ENCODE assay signal across 1 cellular context in the genomic region with DNA sequence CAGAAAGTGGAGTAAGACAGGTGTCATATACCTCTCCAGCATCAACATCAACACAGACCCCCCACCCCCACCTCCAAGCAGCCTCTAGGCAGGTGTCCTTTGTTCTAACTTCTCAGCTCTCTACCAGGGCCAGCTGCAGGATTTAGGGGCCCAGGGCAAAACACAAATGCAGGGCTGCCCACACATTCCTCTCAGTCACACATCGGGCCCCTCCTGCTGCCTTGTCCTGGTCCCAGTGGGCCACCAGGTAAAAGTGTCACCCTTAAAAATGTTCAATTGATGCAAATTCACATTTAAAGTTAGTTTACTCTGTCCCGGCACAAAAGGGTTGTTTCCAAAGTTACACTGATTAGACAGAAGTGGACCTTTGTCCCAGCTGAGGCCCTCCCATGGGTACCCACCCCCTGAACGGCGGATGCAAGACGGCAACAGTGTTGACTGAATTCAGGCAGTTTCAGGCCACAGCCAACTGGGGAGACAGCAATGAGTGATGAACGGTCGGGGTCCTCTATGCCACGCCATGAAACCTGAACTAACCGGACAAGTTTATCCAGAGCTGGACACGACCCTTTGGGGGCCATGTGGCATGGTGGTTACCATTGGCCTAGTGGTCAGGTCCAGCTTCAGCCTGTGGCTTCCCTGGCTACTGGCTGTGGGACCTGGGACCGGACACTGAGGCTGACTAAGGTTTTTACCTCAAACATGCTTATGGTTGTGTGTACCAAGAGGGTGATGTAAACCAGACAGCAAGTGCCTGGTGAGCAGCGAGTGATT.
TF ChIP-seq lines count a peak whose summit lies in the region.

No MANE protein-coding gene starts in this region.

TF ChIP-seq in HepG2, 621 proteins besides CTCF, POLR2A, EP300 and RAD21 (continued from another document):
- TF ChIP-seq, protein P1, sequence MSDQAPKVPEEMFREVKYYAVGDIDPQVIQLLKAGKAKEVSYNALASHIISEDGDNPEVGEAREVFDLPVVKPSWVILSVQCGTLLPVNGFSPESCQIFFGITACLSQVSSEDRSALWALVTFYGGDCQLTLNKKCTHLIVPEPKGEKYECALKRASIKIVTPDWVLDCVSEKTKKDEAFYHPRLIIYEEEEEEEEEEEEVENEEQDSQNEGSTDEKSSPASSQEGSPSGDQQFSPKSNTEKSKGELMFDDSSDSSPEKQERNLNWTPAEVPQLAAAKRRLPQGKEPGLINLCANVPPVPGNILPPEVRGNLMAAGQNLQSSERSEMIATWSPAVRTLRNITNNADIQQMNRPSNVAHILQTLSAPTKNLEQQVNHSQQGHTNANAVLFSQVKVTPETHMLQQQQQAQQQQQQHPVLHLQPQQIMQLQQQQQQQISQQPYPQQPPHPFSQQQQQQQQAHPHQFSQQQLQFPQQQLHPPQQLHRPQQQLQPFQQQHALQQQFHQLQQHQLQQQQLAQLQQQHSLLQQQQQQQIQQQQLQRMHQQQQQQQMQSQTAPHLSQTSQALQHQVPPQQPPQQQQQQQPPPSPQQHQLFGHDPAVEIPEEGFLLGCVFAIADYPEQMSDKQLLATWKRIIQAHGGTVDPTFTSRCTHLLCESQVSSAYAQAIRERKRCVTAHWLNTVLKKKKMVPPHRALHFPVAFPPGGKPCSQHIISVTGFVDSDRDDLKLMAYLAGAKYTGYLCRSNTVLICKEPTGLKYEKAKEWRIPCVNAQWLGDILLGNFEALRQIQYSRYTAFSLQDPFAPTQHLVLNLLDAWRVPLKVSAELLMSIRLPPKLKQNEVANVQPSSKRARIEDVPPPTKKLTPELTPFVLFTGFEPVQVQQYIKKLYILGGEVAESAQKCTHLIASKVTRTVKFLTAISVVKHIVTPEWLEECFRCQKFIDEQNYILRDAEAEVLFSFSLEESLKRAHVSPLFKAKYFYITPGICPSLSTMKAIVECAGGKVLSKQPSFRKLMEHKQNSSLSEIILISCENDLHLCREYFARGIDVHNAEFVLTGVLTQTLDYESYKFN (CRISPR knock-in tag; conservative IDR thresholded peaks at IDR 0.05): peak; percentile 83
- TF ChIP-seq MAFG (CRISPR knock-in tag; IDR thresholded peaks at IDR 0.05) (no peak), ZNF33B (CRISPR knock-in tag; IDR thresholded peaks at IDR 0.05) (0 out of 2 replicates have a peak, but pooled peaks have one; percentile 4), ZNF558 (CRISPR knock-in tag; IDR thresholded peaks at IDR 0.05; ENCODE audit: borderline replicate concordance) (peak; percentile 3; the same call in 1 of the 2 replicates), SIX4 (CRISPR knock-in tag; IDR thresholded peaks at IDR 0.05) (0 out of 2 replicates have a peak, but pooled peaks have one; percentile 2), ZNF354B (CRISPR knock-in tag; IDR thresholded peaks at IDR 0.05) (0 out of 2 replicates have a peak, but pooled peaks have one; percentile 58), ZNF83 (CRISPR knock-in tag; IDR thresholded peaks at IDR 0.05; ENCODE audit: borderline replicate concordance) (no peak), ZNF12 (CRISPR knock-in tag; IDR thresholded peaks at IDR 0.05) (0 out of 2 replicates have a peak, but pooled peaks have one; percentile 15), TP53 (CRISPR knock-in tag; conservative IDR thresholded peaks at IDR 0.05) (no peak), PPARG (CRISPR knock-in tag; conservative IDR thresholded peaks at IDR 0.05) (0 out of 2 replicates have a peak, but pooled peaks have one; percentile 34), ZNF282 (IDR thresholded peaks at IDR 0.05; ENCODE audit: partially characterized antibody) (no peak), KDM6A (CRISPR knock-in tag; IDR thresholded peaks at IDR 0.05; ENCODE audit: low read depth) (peak; percentile 51; the same call in 1 of the 2 replicates), CBX2 (IDR thresholded peaks at IDR 0.05; ENCODE audit: low read depth, low read length) (no peak), CBX2 (CRISPR knock-in tag; IDR thresholded peaks at IDR 0.05; ENCODE audit: low read depth) (no peak), MED1 (CRISPR knock-in tag; IDR thresholded peaks at IDR 0.05) (peak; percentile 77), CC2D1A (CRISPR knock-in tag; IDR thresholded peaks at IDR 0.05) (no peak), MED13 (CRISPR knock-in tag; IDR thresholded peaks at IDR 0.05) (0 out of 2 replicates have a peak, but pooled peaks have one; percentile 25), HDAC2 (CRISPR knock-in tag; IDR thresholded peaks at IDR 0.05) (peak; percentile 47; the same call in 1 of the 2 replicates), SMAD9 (CRISPR knock-in tag; IDR thresholded peaks at IDR 0.05) (no peak), PCBP2 (optimal IDR thresholded peaks at IDR 0.05; ENCODE audit: low read depth, low read length, poor library complexity, severe bottlenecking) (no peak), ZSCAN21 (CRISPR knock-in tag; IDR thresholded peaks at IDR 0.05; ENCODE audit: borderline replicate concordance) (peak; percentile 41), ZNF263 (CRISPR knock-in tag; IDR thresholded peaks at IDR 0.05) (no peak), MAZ (IDR thresholded peaks at IDR 0.05; ENCODE audit: borderline replicate concordance, low read depth, low read length) (no peak), MAZ (CRISPR knock-in tag; IDR thresholded peaks at IDR 0.05; ENCODE audit: low read depth) (0 out of 2 replicates have a peak, but pooled peaks have one; percentile 7), ZBTB8A (CRISPR knock-in tag; IDR thresholded peaks at IDR 0.05; ENCODE audit: borderline replicate concordance, low read depth) (no peak), ZNF552 (CRISPR knock-in tag; IDR thresholded peaks at IDR 0.05; ENCODE audit: borderline replicate concordance) (no peak), ZNF432 (CRISPR knock-in tag; IDR thresholded peaks at IDR 0.05; ENCODE audit: borderline replicate concordance) (no peak), MIER2 (CRISPR knock-in tag; IDR thresholded peaks at IDR 0.05) (peak; percentile 47; the same call in 1 of the 2 replicates), SOX6 (IDR thresholded peaks at IDR 0.05) (no peak), SOX6 (CRISPR knock-in tag; IDR thresholded peaks at IDR 0.05) (peak; percentile 62), ZNF746 (CRISPR knock-in tag; IDR thresholded peaks at IDR 0.05) (0 out of 2 replicates have a peak, but pooled peaks have one; percentile 35), ATF7 (IDR thresholded peaks at IDR 0.05) (no peak), ATF7 (CRISPR knock-in tag; IDR thresholded peaks at IDR 0.05) (peak; percentile 33; the same call in 1 of the 2 replicates)
- TF ChIP-seq, protein P2, sequence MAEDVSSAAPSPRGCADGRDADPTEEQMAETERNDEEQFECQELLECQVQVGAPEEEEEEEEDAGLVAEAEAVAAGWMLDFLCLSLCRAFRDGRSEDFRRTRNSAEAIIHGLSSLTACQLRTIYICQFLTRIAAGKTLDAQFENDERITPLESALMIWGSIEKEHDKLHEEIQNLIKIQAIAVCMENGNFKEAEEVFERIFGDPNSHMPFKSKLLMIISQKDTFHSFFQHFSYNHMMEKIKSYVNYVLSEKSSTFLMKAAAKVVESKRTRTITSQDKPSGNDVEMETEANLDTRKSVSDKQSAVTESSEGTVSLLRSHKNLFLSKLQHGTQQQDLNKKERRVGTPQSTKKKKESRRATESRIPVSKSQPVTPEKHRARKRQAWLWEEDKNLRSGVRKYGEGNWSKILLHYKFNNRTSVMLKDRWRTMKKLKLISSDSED (CRISPR knock-in tag; IDR thresholded peaks at IDR 0.05): no peak
- TF ChIP-seq, protein P3, sequence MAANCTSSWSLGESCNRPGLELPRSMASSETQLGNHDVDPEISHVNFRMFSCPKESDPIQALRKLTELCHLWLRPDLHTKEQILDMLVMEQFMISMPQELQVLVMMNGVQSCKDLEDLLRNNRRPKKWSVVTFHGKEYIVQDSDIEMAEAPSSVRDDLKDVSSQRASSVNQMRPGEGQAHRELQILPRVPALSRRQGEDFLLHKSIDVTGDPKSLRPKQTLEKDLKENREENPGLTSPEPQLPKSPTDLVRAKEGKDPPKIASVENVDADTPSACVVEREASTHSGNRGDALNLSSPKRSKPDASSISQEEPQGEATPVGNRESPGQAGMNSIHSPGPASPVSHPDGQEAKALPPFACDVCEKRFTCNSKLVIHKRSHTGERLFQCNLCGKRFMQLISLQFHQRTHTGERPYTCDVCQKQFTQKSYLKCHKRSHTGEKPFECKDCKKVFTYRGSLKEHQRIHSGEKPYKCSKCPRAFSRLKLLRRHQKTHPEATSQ (CRISPR knock-in tag; IDR thresholded peaks at IDR 0.05; ENCODE audit: borderline replicate concordance): peak; percentile 14; the same call in 1 of the 2 replicates
- TF ChIP-seq, protein P4, sequence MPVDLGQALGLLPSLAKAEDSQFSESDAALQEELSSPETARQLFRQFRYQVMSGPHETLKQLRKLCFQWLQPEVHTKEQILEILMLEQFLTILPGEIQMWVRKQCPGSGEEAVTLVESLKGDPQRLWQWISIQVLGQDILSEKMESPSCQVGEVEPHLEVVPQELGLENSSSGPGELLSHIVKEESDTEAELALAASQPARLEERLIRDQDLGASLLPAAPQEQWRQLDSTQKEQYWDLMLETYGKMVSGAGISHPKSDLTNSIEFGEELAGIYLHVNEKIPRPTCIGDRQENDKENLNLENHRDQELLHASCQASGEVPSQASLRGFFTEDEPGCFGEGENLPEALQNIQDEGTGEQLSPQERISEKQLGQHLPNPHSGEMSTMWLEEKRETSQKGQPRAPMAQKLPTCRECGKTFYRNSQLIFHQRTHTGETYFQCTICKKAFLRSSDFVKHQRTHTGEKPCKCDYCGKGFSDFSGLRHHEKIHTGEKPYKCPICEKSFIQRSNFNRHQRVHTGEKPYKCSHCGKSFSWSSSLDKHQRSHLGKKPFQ (CRISPR knock-in tag; IDR thresholded peaks at IDR 0.05; ENCODE audit: insufficient replicate concordance): no peak
- TF ChIP-seq, protein P5, sequence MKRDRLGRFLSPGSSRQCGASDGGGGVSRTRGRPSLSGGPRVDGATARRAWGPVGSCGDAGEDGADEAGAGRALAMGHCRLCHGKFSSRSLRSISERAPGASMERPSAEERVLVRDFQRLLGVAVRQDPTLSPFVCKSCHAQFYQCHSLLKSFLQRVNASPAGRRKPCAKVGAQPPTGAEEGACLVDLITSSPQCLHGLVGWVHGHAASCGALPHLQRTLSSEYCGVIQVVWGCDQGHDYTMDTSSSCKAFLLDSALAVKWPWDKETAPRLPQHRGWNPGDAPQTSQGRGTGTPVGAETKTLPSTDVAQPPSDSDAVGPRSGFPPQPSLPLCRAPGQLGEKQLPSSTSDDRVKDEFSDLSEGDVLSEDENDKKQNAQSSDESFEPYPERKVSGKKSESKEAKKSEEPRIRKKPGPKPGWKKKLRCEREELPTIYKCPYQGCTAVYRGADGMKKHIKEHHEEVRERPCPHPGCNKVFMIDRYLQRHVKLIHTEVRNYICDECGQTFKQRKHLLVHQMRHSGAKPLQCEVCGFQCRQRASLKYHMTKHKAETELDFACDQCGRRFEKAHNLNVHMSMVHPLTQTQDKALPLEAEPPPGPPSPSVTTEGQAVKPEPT (CRISPR knock-in tag; IDR thresholded peaks at IDR 0.05; ENCODE audit: low read depth): no peak
- TF ChIP-seq, protein P6, sequence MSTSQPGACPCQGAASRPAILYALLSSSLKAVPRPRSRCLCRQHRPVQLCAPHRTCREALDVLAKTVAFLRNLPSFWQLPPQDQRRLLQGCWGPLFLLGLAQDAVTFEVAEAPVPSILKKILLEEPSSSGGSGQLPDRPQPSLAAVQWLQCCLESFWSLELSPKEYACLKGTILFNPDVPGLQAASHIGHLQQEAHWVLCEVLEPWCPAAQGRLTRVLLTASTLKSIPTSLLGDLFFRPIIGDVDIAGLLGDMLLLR (CRISPR knock-in tag; IDR thresholded peaks at IDR 0.05): no peak
- TF ChIP-seq, protein P7, sequence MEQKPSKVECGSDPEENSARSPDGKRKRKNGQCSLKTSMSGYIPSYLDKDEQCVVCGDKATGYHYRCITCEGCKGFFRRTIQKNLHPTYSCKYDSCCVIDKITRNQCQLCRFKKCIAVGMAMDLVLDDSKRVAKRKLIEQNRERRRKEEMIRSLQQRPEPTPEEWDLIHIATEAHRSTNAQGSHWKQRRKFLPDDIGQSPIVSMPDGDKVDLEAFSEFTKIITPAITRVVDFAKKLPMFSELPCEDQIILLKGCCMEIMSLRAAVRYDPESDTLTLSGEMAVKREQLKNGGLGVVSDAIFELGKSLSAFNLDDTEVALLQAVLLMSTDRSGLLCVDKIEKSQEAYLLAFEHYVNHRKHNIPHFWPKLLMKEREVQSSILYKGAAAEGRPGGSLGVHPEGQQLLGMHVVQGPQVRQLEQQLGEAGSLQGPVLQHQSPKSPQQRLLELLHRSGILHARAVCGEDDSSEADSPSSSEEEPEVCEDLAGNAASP (CRISPR knock-in tag; IDR thresholded peaks at IDR 0.05; ENCODE audit: borderline replicate concordance): peak; percentile 27; the same call in 1 of the 2 replicates
